Comparison of ENCODE assay signal across 8 cellular contexts in the genomic region with DNA sequence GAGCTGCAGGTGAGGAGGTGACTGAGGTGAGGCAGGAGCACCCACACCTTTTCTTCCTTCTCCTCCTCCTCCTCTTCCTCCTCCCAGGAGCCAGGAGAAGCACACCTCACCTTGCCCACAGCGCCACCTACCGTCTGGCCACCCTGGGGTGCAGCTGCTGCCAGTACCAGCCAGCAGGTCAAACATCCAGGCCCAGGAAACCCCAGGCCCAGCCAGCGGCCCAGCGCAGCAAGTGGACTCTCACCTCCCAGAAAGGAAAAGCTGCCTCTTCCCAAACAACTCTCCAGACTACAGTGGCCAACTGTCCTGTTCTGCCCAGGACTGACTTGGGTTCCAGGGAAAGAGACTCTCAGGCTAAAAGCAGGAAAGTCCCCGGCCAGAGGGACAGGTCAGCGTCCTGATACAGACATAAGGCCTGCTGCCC. TPM values are rescaled to one million over a fixed set of nuclear protein-coding genes. Genes with fewer than 3 reads are reported as not detected.
DNase-seq lines count a peak whose midpoint lies in the region; ATAC-seq, FAIRE-seq and TF ChIP-seq lines count a peak whose summit lies in the region.

No MANE protein-coding gene starts in this region.

- H3K9ac ChIP-seq in GM12878 (ENCODE audit: control insufficient read depth, insufficient read depth, low read length), result no peak overlapping the region

- BruUV-seq in GM12878 (replicated peaks; lab: Mats Ljungman, UMichigan), result no TSS peak

- TF ChIP-seq EP300 in GM12878 (IDR thresholded peaks at IDR 0.05; ENCODE audit: borderline replicate concordance in 1 of 2, control insufficient read depth in 1 of 2, low read depth in 2 of 2, low read length in 2 of 2), result no peak

- TF ChIP-seq CTCF in D721Med (IDR thresholded peaks at IDR 0.05; ENCODE audit: insufficient read depth, missing control alignments) (peak; percentile 46), GM12878 (IDR thresholded peaks at IDR 0.05 in 2 of 3, conservative IDR thresholded peaks at IDR 0.05 in 1 of 3; ENCODE audit: control insufficient read depth in 2 of 3, extremely low read depth in 1 of 3, insufficient read depth in 1 of 3, low read depth in 3 of 3, low read length in 3 of 3) (peak; percentile 59 to 76 (median 63))

- in situ Hi-C loops in GM12878 (cut with MboI), result no loop called here

- peak; percentile 38 for TF ChIP-seq RAD21 in GM12878 (IDR thresholded peaks at IDR 0.05; ENCODE audit: insufficient read depth, low read depth, low read length)

- no peaks in the 10 kb centered on the region for H3K79me2 ChIP-seq in GM12878 (ENCODE audit: control insufficient read depth, insufficient read depth, low read length)

- RAD21 ChIA-PET in GM12878 (lab: Charles Lee; ENCODE audit: unreplicated experiment), result no interaction called here

- H2AFZ ChIP-seq in GM12878 (ENCODE audit: control insufficient read depth, low read depth, low read length), result no peak overlapping the region

- no peaks in the 10 kb centered on the region for H3K36me3 ChIP-seq in GM12878 (ENCODE audit: control insufficient read depth in 2 of 2, insufficient read depth in 2 of 2, low read length in 1 of 2)

- CTCF ChIA-PET in GM12878 (lab: Yijun Ruan, JAX), result interaction anchor here (0.6 to 1.9 kb wide), 11 partner anchors 23 to 1924 kb away, joined by 3 to 13 read pairs (median 3); no protein-coding TSS in a partner anchor

- TF ChIP-seq POLR2A in GM12878 (IDR thresholded peaks at IDR 0.05; ENCODE audit: low read depth, low read length), result no peak

- H3K27me3 ChIP-seq in GM12878 (replicated peaks in 1 of 2; ENCODE audit: control insufficient read depth in 2 of 2, insufficient read depth in 2 of 2, low read length in 1 of 2), result no peaks in the 10 kb centered on the region

- no peaks in the 10 kb centered on the region for H3K9me3 ChIP-seq in GM12878 (replicated peaks; ENCODE audit: control insufficient read depth, insufficient read depth, low read length)

- FAIRE-seq in D721Med (lab: Jason Lieb, UNC), result no peak
- no peak for FAIRE-seq in GM12878 (lab: Jason Lieb, UNC)

- SMC1A ChIA-PET in GM12878 (lab: Charles Lee; ENCODE audit: uncharacterized antibody, unreplicated experiment), result interaction anchor here (1.4 kb wide), 1 partner anchor 76 kb away, joined by 3 read pairs; no protein-coding TSS in a partner anchor

- peak; percentile 77 for ATAC-seq in GM12878
- ATAC-seq in GM21619 (IDR thresholded peaks at IDR 0.05; ENCODE audit: unreplicated experiment), result no peak
- no peak for ATAC-seq in HG02571 (IDR thresholded peaks at IDR 0.05; ENCODE audit: unreplicated experiment)

- no peaks in the 10 kb centered on the region for H4K20me1 ChIP-seq in GM12878 (ENCODE audit: control insufficient read depth, insufficient read depth)

- H3K4me3 ChIP-seq in GM12878, result no peak overlapping the region

- POLR2A ChIA-PET in GM12878 (lab: Charles Lee), result interaction anchor here (0.8 kb wide), 1 partner anchor 12 kb away, joined by 3 read pairs; no protein-coding TSS in a partner anchor

- no peak overlapping the region for H3K4me2 ChIP-seq in GM12878 (ENCODE audit: control insufficient read depth, insufficient read depth)

- no peaks in the 10 kb centered on the region for H3K4me1 ChIP-seq in GM12878 (ENCODE audit: control insufficient read depth, insufficient read depth, low read length)

- DNase-seq in D721Med (ENCODE audit: insufficient read length, low spot score) (peak; percentile 93), HuH-7.5 (ENCODE audit: low spot score) (peak; percentile 91), T-helper 1 cell (peak in 4 of 5 donors; percentile 30 to 40 (median 33)), GM12878 (ENCODE audit: low read depth, low spot score) (no peak), islet precursor cell (peak; percentile 93)
- DNase-seq in stimulated activated CD4-positive, alpha-beta T cell treated with anti-CD3 and anti-CD28 coated beads, Interleukin-4, amount 100 ng/mL, for 48 hours (ENCODE audit: low read depth in 2 of 2), result peak; percentile 52 to 72

- intact Hi-C loops in GM12878 (cut with micrococcal nuclease; ENCODE audit: unreplicated experiment), result loop anchor here (1.0 to 5.0 kb wide), 2 partner anchors 71 to 213 kb away; partner anchors contain the start of gene RASD1

- 44% methylated on average over 6 of the region's 6 CpGs for WGBS in GM12878 (ENCODE audit: insufficient coverage, insufficient replicate concordance, low lambda C conversion rate, missing lambda C conversion rate)

- no peak overlapping the region for H3K27ac ChIP-seq in GM12878 (ENCODE audit: control insufficient read depth, insufficient read depth)

TF ChIP-seq in GM12878, 131 proteins besides CTCF, POLR2A, EP300 and RAD21:
- TF ChIP-seq JUND (IDR thresholded peaks at IDR 0.05; ENCODE audit: low read depth, low read length), result no peak
- TF ChIP-seq, protein P1, sequence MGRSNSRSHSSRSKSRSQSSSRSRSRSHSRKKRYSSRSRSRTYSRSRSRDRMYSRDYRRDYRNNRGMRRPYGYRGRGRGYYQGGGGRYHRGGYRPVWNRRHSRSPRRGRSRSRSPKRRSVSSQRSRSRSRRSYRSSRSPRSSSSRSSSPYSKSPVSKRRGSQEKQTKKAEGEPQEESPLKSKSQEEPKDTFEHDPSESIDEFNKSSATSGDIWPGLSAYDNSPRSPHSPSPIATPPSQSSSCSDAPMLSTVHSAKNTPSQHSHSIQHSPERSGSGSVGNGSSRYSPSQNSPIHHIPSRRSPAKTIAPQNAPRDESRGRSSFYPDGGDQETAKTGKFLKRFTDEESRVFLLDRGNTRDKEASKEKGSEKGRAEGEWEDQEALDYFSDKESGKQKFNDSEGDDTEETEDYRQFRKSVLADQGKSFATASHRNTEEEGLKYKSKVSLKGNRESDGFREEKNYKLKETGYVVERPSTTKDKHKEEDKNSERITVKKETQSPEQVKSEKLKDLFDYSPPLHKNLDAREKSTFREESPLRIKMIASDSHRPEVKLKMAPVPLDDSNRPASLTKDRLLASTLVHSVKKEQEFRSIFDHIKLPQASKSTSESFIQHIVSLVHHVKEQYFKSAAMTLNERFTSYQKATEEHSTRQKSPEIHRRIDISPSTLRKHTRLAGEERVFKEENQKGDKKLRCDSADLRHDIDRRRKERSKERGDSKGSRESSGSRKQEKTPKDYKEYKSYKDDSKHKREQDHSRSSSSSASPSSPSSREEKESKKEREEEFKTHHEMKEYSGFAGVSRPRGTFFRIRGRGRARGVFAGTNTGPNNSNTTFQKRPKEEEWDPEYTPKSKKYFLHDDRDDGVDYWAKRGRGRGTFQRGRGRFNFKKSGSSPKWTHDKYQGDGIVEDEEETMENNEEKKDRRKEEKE (IDR thresholded peaks at IDR 0.05), result no peak
- TF ChIP-seq SMC3 (IDR thresholded peaks at IDR 0.05; ENCODE audit: borderline replicate concordance, low read length), result peak; percentile 25; the same call in 1 of the 2 replicates
TF ChIP-seq in GM12878: peak in this region for 1.

RNA-seq across cellular contexts. Expression of gene PEMT, which starts 22.7 kb away (rescaled TPM):
- total RNA-seq in GM12878 (2013; cell fraction: nucleolus; rRNA removed), result 13.0 and 14.9 TPM in 2 replicates
- total RNA-seq in GM12878 (2014; rRNA removed), result 36.0 and 44.7 TPM in 2 replicates
- total RNA-seq in GM12878 (2014; rRNA removed; fragmentation: Illumina TruSeq; extraction: Trizol), result 9.1 and 9.9 TPM in 2 replicates
- 32.8 and 35.8 TPM in 2 replicates for total RNA-seq in GM12878 (2021)
- polyA plus RNA-seq in GM12878 (2011; ENCODE audit: low read depth), result 19.3 TPM
- polyA plus RNA-seq in GM12878 (2011; rRNA removed), result 5.6 and 16.1 TPM in 2 replicates
- 34.1 and 38.2 TPM in 2 replicates for polyA plus RNA-seq in GM12878 (2011; cell fraction: cytosol; rRNA removed)
- polyA plus RNA-seq in GM12878 (2011; cell fraction: nucleus; rRNA removed), result 23.1 and 29.8 TPM in 2 replicates
- 14.5 and 21.7 TPM in 2 replicates for polyA plus RNA-seq in GM12878 (2012)
- 3.8 and 11.2 TPM in 2 replicates for polyA plus RNA-seq in GM12878 (2014; fragmentation: Illumina TruSeq; extraction: Trizol)
- 1 to 10 TPM; 2.8 to 6.8 TPM for polyA plus RNA-seq in GM12878 (2014; fragmentation: Nextera tagmentation; extraction: Ambion mirVana)
- polyA plus RNA-seq in GM12878 (2014; rRNA removed), result 34.7 and 50.8 TPM in 2 replicates
- polyA plus RNA-seq in GM12878 (2016; fragmentation: Nextera tagmentation; extraction: Ambion mirVana), result 10 to 100 TPM; 36.3 to 38.6 TPM
- 9.5 and 14.1 TPM in 2 replicates for polyA minus RNA-seq in GM12878 (2011; rRNA and poly(A)+ RNA removed)
- polyA minus RNA-seq in GM12878 (2011; cell fraction: cytosol; rRNA and poly(A)+ RNA removed), result 4.0 and 7.2 TPM in 2 replicates
- 4.1 and 4.4 TPM in 2 replicates for polyA minus RNA-seq in GM12878 (2011; cell fraction: nucleus; rRNA and poly(A)+ RNA removed)
